ENCODE assay signal across 24 cellular contexts in genomic region chrX:97806238-97806637, GRCh38.
A peak's percentile ranks its signal among the peaks of the same experiment; 100 is the strongest.
DNase-seq lines count a peak whose midpoint lies in the region; ATAC-seq and TF ChIP-seq lines count a peak whose summit lies in the region.
"Had no signal": no experiment of that assay in that cellular context is flagged by ENCODE, and none has a peak within 500 bp of the region (broad histone marks: within the 10 kb centered on the region; RNA-seq: fewer than 3 reads in every experiment).

No MANE protein-coding gene starts in this region.

- no peaks in the 10 kb centered on the region for H3K9me3 ChIP-seq in SK-N-SH
- H3K9me3 ChIP-seq: gastrocnemius medialis, SJCRH30, tibial nerve had no signal

- H3K4me1 ChIP-seq in SK-N-SH (ENCODE audit: control insufficient read depth in 1 of 2, insufficient read depth in 2 of 2, low read depth in 1 of 2, low read length in 1 of 2), result no peaks in the 10 kb centered on the region
- H3K4me1 ChIP-seq: gastrocnemius medialis, SJCRH30, tibial nerve had no signal

- CTCF ChIA-PET in AG04449 (lab: Yijun Ruan, JAX) (no interaction called here), SK-N-SH (lab: Yijun Ruan, JAX) (no interaction called here)

- H3K27ac ChIP-seq in SK-N-SH (ENCODE audit: low read depth in 2 of 2, low read length in 1 of 2), result no peak overlapping the region
- H3K27ac ChIP-seq: gastrocnemius medialis, SJCRH30, tibial nerve had no signal

- WGBS in SK-N-SH (ENCODE audit: low lambda C conversion rate), result 33% methylated on average over 3 of the region's 3 CpGs

- H2AFZ ChIP-seq in SK-N-SH (ENCODE audit: low read depth), result peak overlapping the region; percentile 31; the same call in 1 of the 2 replicates

- no peak for TF ChIP-seq EP300 in SK-N-SH (IDR thresholded peaks at IDR 0.05; ENCODE audit: borderline replicate concordance in 1 of 2, low read depth in 1 of 2, low read length in 1 of 2)

- ATAC-seq in GM18867 (IDR thresholded peaks at IDR 0.05; ENCODE audit: unreplicated experiment) (no peak), GM21737 (IDR thresholded peaks at IDR 0.05; ENCODE audit: unreplicated experiment) (no peak)
- ATAC-seq: activated T-helper 17 cell treated with anti-CD3 and anti-CD28 coated beads, Interleukin-2, amount 50 U/mL, for 72 hours; gastrocnemius medialis; T-helper 17 cell had no signal

- DNase-seq in AG04449 (ENCODE audit: low read depth, low spot score), result no peak
- peak; percentile 31 for DNase-seq in H4 (ENCODE audit: low spot score)
- no peak for DNase-seq in SK-N-SH
- DNase-seq in hepatic stellate cell (ENCODE audit: low spot score), result peak; percentile 1
- no peak for DNase-seq in cerebellar nuclear complex (lab: John Stamatoyannopoulos, UW)
- DNase-seq in D341Med (ENCODE audit: low spot score), result no peak
- DNase-seq: activated CD4-positive, alpha-beta T cell treated with anti-CD3 and anti-CD28 coated beads, Interleukin-2, amount 10 ng/mL, durations not matched to agents 24 days and 14 days; C1 segment of cervical spinal cord; Calu3; effector CD4-positive, alpha-beta T cell; erythroblast; gastrocnemius medialis; kidney; NCI-H1092 treated with DMSO at 0.1 percent for 48 hours; NCI-H1930; nucleus accumbens; retina; SJCRH30; stimulated activated CD4-positive, alpha-beta T cell treated with anti-CD3 and anti-CD28 coated beads, Interleukin-12 subunit alpha, Interleukin-12 subunit beta, amount 100 ng/mL, for 4 hours; T-helper 17 cell had no signal

- no peaks in the 10 kb centered on the region for H4K20me1 ChIP-seq in SK-N-SH (ENCODE audit: insufficient read depth)

- no peaks in the 10 kb centered on the region for H3K9me2 ChIP-seq in SK-N-SH

- H3K27me3 ChIP-seq in SK-N-SH (ENCODE audit: insufficient read depth), result no peaks in the 10 kb centered on the region
- H3K27me3 ChIP-seq: gastrocnemius medialis, SJCRH30, tibial nerve had no signal

- TF ChIP-seq CTCF in AG04449 (IDR thresholded peaks at IDR 0.05; ENCODE audit: insufficient read depth, low read length, missing control alignments) (no peak), SK-N-SH (IDR thresholded peaks at IDR 0.05) (no peak)

- POLR2A ChIA-PET in AG04449 (lab: Yijun Ruan, JAX) (no interaction called here), SK-N-SH (lab: Yijun Ruan, JAX) (no interaction called here)

- H3K4me3 ChIP-seq in AG04449 (ENCODE audit: low read depth, low read length) (peak overlapping the region; percentile 18; the same call in 1 of the 2 replicates), SK-N-SH (ENCODE audit: low read depth in 2 of 2, low read length in 1 of 2) (0 out of 4 replicates have a peak overlapping the region, but pooled peaks of 1 of the 2 experiments have one; percentile 10)
- H3K4me3 ChIP-seq: gastrocnemius medialis, SJCRH30, tibial nerve had no signal

- H3K36me3 ChIP-seq in SK-N-SH (replicated peaks in 1 of 2; ENCODE audit: control insufficient read depth in 1 of 2, insufficient read depth in 2 of 2, low read length in 1 of 2), result no peaks in the 10 kb centered on the region
- H3K36me3 ChIP-seq: gastrocnemius medialis, SJCRH30, tibial nerve had no signal

- 0 out of 2 replicates have a peak overlapping the region, but pooled peaks have one; percentile 16 for H3K4me2 ChIP-seq in SK-N-SH

- H3K9ac ChIP-seq in SK-N-SH, result no peak overlapping the region

- TF ChIP-seq RAD21 in SK-N-SH (IDR thresholded peaks at IDR 0.05; ENCODE audit: low read length), result no peak

- no peaks in the 10 kb centered on the region for H3K79me2 ChIP-seq in SK-N-SH (ENCODE audit: insufficient read depth)

- no peaks in the 10 kb centered on the region for H3F3A ChIP-seq in SK-N-SH (replicated peaks; ENCODE audit: insufficient read depth)

TF ChIP-seq in SK-N-SH, 30 proteins besides CTCF, POLR2A, EP300 and RAD21:
- TF ChIP-seq ELF1 (IDR thresholded peaks at IDR 0.05), result no peak
- TF ChIP-seq MEF2A (IDR thresholded peaks at IDR 0.05; ENCODE audit: borderline replicate concordance, low read depth), result no peak
- TF ChIP-seq YY1 (IDR thresholded peaks at IDR 0.05; ENCODE audit: low read depth), result no peak
- TF ChIP-seq FOXM1 (IDR thresholded peaks at IDR 0.05; ENCODE audit: low read depth), result no peak
- no peak for TF ChIP-seq SMC3 (IDR thresholded peaks at IDR 0.05; ENCODE audit: low read depth, low read length)
- TF ChIP-seq JUND (IDR thresholded peaks at IDR 0.05), result no peak
- no peak for TF ChIP-seq EZH2phosphoT487 (IDR thresholded peaks at IDR 0.05; ENCODE audit: borderline replicate concordance, low read depth)
- no peak for TF ChIP-seq ZBTB33 (IDR thresholded peaks at IDR 0.05; ENCODE audit: borderline replicate concordance, low read depth)
- no peak for TF ChIP-seq GABPA (IDR thresholded peaks at IDR 0.05; ENCODE audit: low read depth)
- no peak for TF ChIP-seq SIN3A (IDR thresholded peaks at IDR 0.05; ENCODE audit: borderline replicate concordance, low read depth, low read length)
- TF ChIP-seq GATA2 (CRISPR knock-in tag; IDR thresholded peaks at IDR 0.05), result no peak
- TF ChIP-seq IRF3 (IDR thresholded peaks at IDR 0.05; ENCODE audit: low read depth, low read length), result no peak
- no peak for TF ChIP-seq POLR2AphosphoS5 (IDR thresholded peaks at IDR 0.05; ENCODE audit: low read depth, low read length)
- TF ChIP-seq RXRA (IDR thresholded peaks at IDR 0.05; ENCODE audit: borderline replicate concordance, low read depth), result no peak
- no peak for TF ChIP-seq TEAD4 (IDR thresholded peaks at IDR 0.05; ENCODE audit: borderline replicate concordance, insufficient read depth)
- TF ChIP-seq FOXJ3 (CRISPR knock-in tag; IDR thresholded peaks at IDR 0.05), result no peak
- TF ChIP-seq MAX (IDR thresholded peaks at IDR 0.05; ENCODE audit: low read depth), result no peak
- TF ChIP-seq NFIC (IDR thresholded peaks at IDR 0.05; ENCODE audit: borderline replicate concordance), result no peak

Comparison
In these comparisons a context has a peak if more than half of its experiments do, and no peak if none do; other contexts are left out.
1. DNase-seq: peak in H4 (single experiment) and hepatic stellate cell (single experiment); none in AG04449 (single experiment), SK-N-SH (single experiment), cerebellar nuclear complex (0 of 2) and D341Med (single experiment).